ENCODE assay signal across 28 cellular contexts in genomic region chr7:135798104-135798503, GRCh38. TPM values are rescaled to one million over a fixed set of nuclear protein-coding genes. Genes with fewer than 3 reads are reported as not detected.
DNase-seq lines count a peak whose midpoint lies in the region; ATAC-seq and TF ChIP-seq lines count a peak whose summit lies in the region.
"Had no signal": no experiment of that assay in that cellular context is flagged by ENCODE, and none has a peak within 500 bp of the region (broad histone marks: within the 10 kb centered on the region; RNA-seq: fewer than 3 reads in every experiment).

No MANE protein-coding gene starts in this region.

- no peak overlapping the region for H2AFZ ChIP-seq in PC-3 (ENCODE audit: low read length)

- DNase-seq in NCI-H748 (lab: John Stamatoyannopoulos, UW; ENCODE audit: unreplicated experiment) (peak; percentile 46), NCI-H748 treated with DMSO at 0.1 percent for 48 hours (lab: John Stamatoyannopoulos, UW) (no peak), NCI-H2107 (lab: John Stamatoyannopoulos, UW) (peak; percentile 24), PC-3 (no peak), SIG-M5 (lab: John Stamatoyannopoulos, UW) (no peak)
- DNase-seq: activated CD4-positive, alpha-beta T cell treated with anti-CD3 and anti-CD28 coated beads, Interleukin-2, amount 50 U/mL, for 1 hour; activated naive CD4-positive, alpha-beta T cell; activated T-cell treated with anti-CD3 and anti-CD28 coated beads, Interleukin-2, amount 50 U/mL, for 4 hours; body of pancreas; cerebellar nuclear complex; DND-41; dorsolateral prefrontal cortex; H9; hippocampal formation; NCI-H1694; sigmoid colon; stimulated activated CD4-positive, alpha-beta T cell treated with anti-CD3 and anti-CD28 coated beads, Interleukin-4, amount 100 ng/mL, for 4 hours; uterus had no signal

- no peaks in the 10 kb centered on the region for H3K9me2 ChIP-seq in PC-3 (replicated peaks; ENCODE audit: low read length)

- intact Hi-C loops in PC-3 (cut with micrococcal nuclease), result loop anchor here (1.0 to 10.0 kb wide), 2 partner anchors 90 to 523 kb away; no protein-coding TSS in a partner anchor

- no peak overlapping the region for H3K27ac ChIP-seq in PC-3 (ENCODE audit: low read length)
- H3K27ac ChIP-seq: body of pancreas, dorsolateral prefrontal cortex, prostate gland, uterus had no signal

- H3K4me1 ChIP-seq in PC-3 (ENCODE audit: insufficient read depth, low read length), result no peaks in the 10 kb centered on the region
- H3K4me1 ChIP-seq: uterus had no signal

- no peaks in the 10 kb centered on the region for H3K27me3 ChIP-seq in PC-3 (ENCODE audit: low read length)
- H3K27me3 ChIP-seq: body of pancreas, sigmoid colon, uterus had no signal

- no peaks in the 10 kb centered on the region for H3K9me3 ChIP-seq in PC-3 (ENCODE audit: low read length)
- H3K9me3 ChIP-seq: body of pancreas, prostate gland, sigmoid colon, uterus had no signal

- CTCF ChIA-PET in PC-3 (lab: Charles Lee), result no interaction called here

- H3K9ac ChIP-seq in PC-3 (ENCODE audit: low read length), result no peak overlapping the region

- H3F3A ChIP-seq in PC-3 (ENCODE audit: low read length, unreplicated experiment), result no peaks in the 10 kb centered on the region

- H3K4me2 ChIP-seq in PC-3 (ENCODE audit: low read length), result no peak overlapping the region

- H3K36me3 ChIP-seq in PC-3 (ENCODE audit: low read depth, low read length), result no peaks in the 10 kb centered on the region
- H3K36me3 ChIP-seq: prostate gland, sigmoid colon, uterus had no signal

- POLR2A ChIA-PET in PC-3 (lab: Charles Lee; ENCODE audit: unreplicated experiment), result interaction anchor here (1.1 kb wide), 1 partner anchor 125 kb away, joined by 6 read pairs; no protein-coding TSS in a partner anchor

- peak; percentile 23 for ATAC-seq in PC-3
- no peak for ATAC-seq in HG03565 (IDR thresholded peaks at IDR 0.05; ENCODE audit: unreplicated experiment)
- ATAC-seq in GM19023 (IDR thresholded peaks at IDR 0.05; ENCODE audit: unreplicated experiment), result no peak
- ATAC-seq in HG03159 (IDR thresholded peaks at IDR 0.05; ENCODE audit: unreplicated experiment), result no peak
- ATAC-seq: activated T-cell treated with anti-CD3 and anti-CD28 coated beads, Interleukin-2, amount 50 U/mL, for 4 hours; body of pancreas; K562; stimulated activated memory B cell treated with anti-CD40 and anti-IgM and Interleukin-4, amounts not matched to agents 10 μg/mL and 1 μg/mL and 100 μg/mL, for 72 hours; WTC11 had no signal

- H4K20me1 ChIP-seq in PC-3 (ENCODE audit: low read length), result no peaks in the 10 kb centered on the region

- no peaks in the 10 kb centered on the region for H3K79me2 ChIP-seq in PC-3 (ENCODE audit: low read length)

- no TSS peak for BruUV-seq in PC-3 (replicated peaks; lab: Mats Ljungman, UMichigan)

- H3K4me3 ChIP-seq in PC-3 (ENCODE audit: low read length), result no peak overlapping the region
- H3K4me3 ChIP-seq: body of pancreas, dorsolateral prefrontal cortex, K562, prostate gland, sigmoid colon, uterus had no signal

- no peak for TF ChIP-seq CTCF in PC-3 (conservative IDR thresholded peaks at IDR 0.05; ENCODE audit: low read depth, low read length)

RNA-seq across cellular contexts. Expression of gene FAM180A, which starts 49.5 kb away (rescaled TPM):
- not detected in 2 replicates for total RNA-seq in PC-3 (2014; rRNA removed)
- total RNA-seq: activated T-cell treated with anti-CD3 and anti-CD28 coated beads, Interleukin-2, amount 50 U/mL, for 4 hours; endothelial cell of umbilical vein; H9; HT1080; K562; NCI-H460; WTC11 had no signal

Comparison
In these comparisons a context has a peak if more than half of its experiments do, and no peak if none do; other contexts are left out.
1. DNase-seq: peak in NCI-H748 (single experiment) and NCI-H2107 (single experiment); none in NCI-H748 treated with DMSO at 0.1 percent for 48 hours (single experiment), PC-3 (single experiment) and SIG-M5 (single experiment).